14 cellular contexts compared by ENCODE assay signal in the genomic region with DNA sequence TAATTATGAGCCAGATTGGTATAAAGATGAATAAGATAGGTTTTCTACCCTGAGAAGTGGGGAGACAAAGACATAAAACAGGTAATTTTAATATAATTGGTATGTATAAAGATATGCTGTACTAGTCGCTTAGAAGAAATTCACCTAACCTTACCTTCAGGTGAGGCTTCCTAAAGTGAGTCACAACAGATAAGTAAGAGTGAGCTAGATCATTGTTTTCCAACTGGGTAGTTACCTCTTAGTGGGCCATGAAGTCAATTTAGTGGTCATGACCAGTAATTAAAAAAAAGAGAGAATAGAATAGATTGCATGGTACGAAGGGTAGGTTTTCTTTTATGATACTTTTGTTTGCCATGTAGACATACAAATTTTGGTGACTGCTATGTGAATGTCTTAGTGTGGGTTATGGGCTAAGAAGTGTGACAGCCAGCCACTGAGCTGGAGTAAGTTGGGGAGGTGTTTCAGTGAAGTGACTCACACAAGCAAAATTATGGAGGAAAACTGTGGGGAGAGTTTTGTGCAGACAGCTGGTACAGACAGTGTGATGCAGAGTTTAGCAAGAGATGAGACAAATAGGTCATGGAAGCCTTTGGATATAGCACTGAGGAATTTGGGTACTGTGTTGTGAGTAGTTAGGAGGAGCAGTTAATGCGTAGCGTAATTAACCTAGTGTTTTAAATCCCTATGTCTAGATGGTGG. TPM values are rescaled to one million over a fixed set of nuclear protein-coding genes. Genes with fewer than 3 reads are reported as not detected.
DNase-seq lines count a peak whose midpoint lies in the region; ATAC-seq and TF ChIP-seq lines count a peak whose summit lies in the region.
"Had no signal": no experiment of that assay in that cellular context is flagged by ENCODE, and none has a peak within 500 bp of the region (broad histone marks: within the 10 kb centered on the region; RNA-seq: fewer than 3 reads in every experiment).

No MANE protein-coding gene starts in this region.

- 100% methylated on average over 4 of the region's 4 CpGs for WGBS in mammary epithelial cell (ENCODE audit: low coverage, missing lambda C conversion rate)

- no peaks in the 10 kb centered on the region for H3K27me3 Mint-ChIP-seq in CD8-positive, alpha-beta memory T cell
- H3K27me3 Mint-ChIP-seq in natural killer cell treated with Interleukin-12 subunit alpha and Interleukin-12 subunit beta and Interleukin-15 and Interleukin-18, amount 100 ng/mL, for 72 hours, result no peaks in the 10 kb centered on the region

- BruUV-seq in mammary epithelial cell (replicated peaks; lab: Mats Ljungman, UMichigan), result no TSS peak

- H3K79me2 ChIP-seq in mammary epithelial cell (ENCODE audit: insufficient read depth, low read length), result peaks cover 71% of the 10 kb centered on the region

- H3K27me3 ChIP-seq in CD8-positive, alpha-beta memory T cell (ENCODE audit: insufficient read depth, low read length, poor library complexity, severe bottlenecking), result no peaks in the 10 kb centered on the region
- H3K27me3 ChIP-seq in mammary epithelial cell (ENCODE audit: insufficient read depth, low read length), result no peaks in the 10 kb centered on the region
- H3K27me3 ChIP-seq: cardiac muscle cell had no signal

- H3K36me3 ChIP-seq in CD8-positive, alpha-beta memory T cell (ENCODE audit: insufficient read depth, low read length), result peaks cover 28% of the 10 kb centered on the region
- peaks cover 23% of the 10 kb centered on the region for H3K36me3 ChIP-seq in mammary epithelial cell (ENCODE audit: insufficient read depth, low read length)

- DNase-seq in CD8-positive, alpha-beta memory T cell, result no peak
- DNase-seq in LHCN-M2 (ENCODE audit: low read depth) (peak; percentile 63), mammary epithelial cell (peak; percentile 28), NCI-H146 (lab: John Stamatoyannopoulos, UW) (no peak), NCI-H1105 (lab: John Stamatoyannopoulos, UW) (no peak)
- no peak for DNase-seq in natural killer cell treated with Interleukin-12 subunit alpha and Interleukin-12 subunit beta and Interleukin-15 and Interleukin-18, amount 100 ng/mL, for 72 hours (ENCODE audit: low spot score)
- DNase-seq: NCI-H446, right cardiac atrium, T-helper 9 cell had no signal

- H3K27ac Mint-ChIP-seq in CD8-positive, alpha-beta memory T cell, result peak overlapping the region; percentile 22 to 92 (median 85)
- peak overlapping the region; percentile 60 to 67 for H3K27ac Mint-ChIP-seq in natural killer cell treated with Interleukin-12 subunit alpha and Interleukin-12 subunit beta and Interleukin-15 and Interleukin-18, amount 100 ng/mL, for 72 hours

- H2AFZ ChIP-seq in mammary epithelial cell (ENCODE audit: low read depth, low read length), result no peak overlapping the region

- H3K9ac ChIP-seq in mammary epithelial cell (ENCODE audit: insufficient read depth, low read length), result no peak overlapping the region

- dilution Hi-C loops in mammary epithelial cell (cut with HindIII; ENCODE audit: low sequenced_read_pairs), result no loop called here

- intact Hi-C loops in mammary epithelial cell (cut with micrococcal nuclease), result no loop called here

- H3K36me3 Mint-ChIP-seq in CD8-positive, alpha-beta memory T cell, result peaks cover 0 to 74% (median 13%) of the 10 kb centered on the region in 3 donors
- H3K36me3 Mint-ChIP-seq in natural killer cell treated with Interleukin-12 subunit alpha and Interleukin-12 subunit beta and Interleukin-15 and Interleukin-18, amount 100 ng/mL, for 72 hours, result peaks cover 26% of the 10 kb centered on the region

- POLR2A ChIA-PET in CD8-positive, alpha-beta memory T cell (lab: Charles Lee), result no interaction called here

- H3K4me2 ChIP-seq in mammary epithelial cell (ENCODE audit: insufficient read depth, low read depth, low read length), result no peak overlapping the region

- ATAC-seq in natural killer cell treated with Interleukin-12 subunit alpha and Interleukin-12 subunit beta and Interleukin-15 and Interleukin-18, amount 100 ng/mL, for 72 hours, result peak; percentile 74 to 82
- ATAC-seq in GM21576 (IDR thresholded peaks at IDR 0.05; ENCODE audit: unreplicated experiment), result no peak

- H3K4me1 Mint-ChIP-seq in CD8-positive, alpha-beta memory T cell, result peaks cover 50 to 73% (median 70%) of the 10 kb centered on the region in 3 donors
- H3K4me1 Mint-ChIP-seq in natural killer cell treated with Interleukin-12 subunit alpha and Interleukin-12 subunit beta and Interleukin-15 and Interleukin-18, amount 100 ng/mL, for 72 hours (ENCODE audit: low read depth in 2 of 2), result peaks cover 24 to 41% of the 10 kb centered on the region in 2 donors

- H3K4me3 Mint-ChIP-seq in CD8-positive, alpha-beta memory T cell, result peak overlapping the region in 1 of 7 donors; percentile 29
- peak overlapping the region; percentile 41 for H3K4me3 Mint-ChIP-seq in natural killer cell treated with Interleukin-12 subunit alpha and Interleukin-12 subunit beta and Interleukin-15 and Interleukin-18, amount 100 ng/mL, for 72 hours

- no peaks in the 10 kb centered on the region for H3K9me3 ChIP-seq in CD8-positive, alpha-beta memory T cell (ENCODE audit: low read length)
- no peaks in the 10 kb centered on the region for H3K9me3 ChIP-seq in mammary epithelial cell (replicated peaks; ENCODE audit: insufficient read depth, low read length)

- H3K4me1 ChIP-seq in CD8-positive, alpha-beta memory T cell (ENCODE audit: insufficient read depth, low read length), result peaks cover 25% of the 10 kb centered on the region
- no peaks in the 10 kb centered on the region for H3K4me1 ChIP-seq in mammary epithelial cell (ENCODE audit: insufficient read depth, low read length)

- no peaks in the 10 kb centered on the region for H3K9me3 Mint-ChIP-seq in CD8-positive, alpha-beta memory T cell
- no peaks in the 10 kb centered on the region for H3K9me3 Mint-ChIP-seq in natural killer cell treated with Interleukin-12 subunit alpha and Interleukin-12 subunit beta and Interleukin-15 and Interleukin-18, amount 100 ng/mL, for 72 hours

- no peaks in the 10 kb centered on the region for H4K20me1 ChIP-seq in mammary epithelial cell (ENCODE audit: insufficient read depth, low read length)

- in situ Hi-C loops in mammary epithelial cell (cut with MboI; ENCODE audit: low sequenced_read_pairs in 2 of 2), result no loop called here

- H3K4me3 ChIP-seq in CD8-positive, alpha-beta memory T cell (ENCODE audit: low read length), result no peak overlapping the region
- no peak overlapping the region for H3K4me3 ChIP-seq in mammary epithelial cell (replicated peaks in 1 of 3; ENCODE audit: insufficient read depth in 1 of 3, low read depth in 2 of 3, low read length in 3 of 3)
- H3K4me3 ChIP-seq: cardiac muscle cell had no signal

- no peak for TF ChIP-seq CTCF in mammary epithelial cell (conservative IDR thresholded peaks at IDR 0.05 in 1 of 2, IDR thresholded peaks at IDR 0.05 in 1 of 2; ENCODE audit: extremely low read depth in 1 of 2, insufficient read depth in 1 of 2, low read depth in 1 of 2, low read length in 2 of 2)

- CTCF ChIA-PET in CD8-positive, alpha-beta memory T cell (lab: Charles Lee), result interaction anchor here (1.1 kb wide), 1 partner anchor 44 kb away, joined by 4 read pairs; no protein-coding TSS in a partner anchor
- CTCF ChIA-PET in mammary epithelial cell (lab: Charles Lee; ENCODE audit: low non-redundant PET), result no interaction called here

- no peak overlapping the region for H3K27ac ChIP-seq in CD8-positive, alpha-beta memory T cell (ENCODE audit: low read depth, low read length)
- H3K27ac ChIP-seq in mammary epithelial cell (ENCODE audit: insufficient read depth, low read depth, low read length), result no peak overlapping the region
- H3K27ac ChIP-seq: cardiac muscle cell, epithelial cell of prostate, HL-60 had no signal

RNA-seq across cellular contexts. Expression of a gene that starts 8.2 kb away (rescaled TPM):
- 10 to 100 TPM; 58.9 to 60.2 TPM for total RNA-seq in CD8-positive, alpha-beta memory T cell
- 20.4 TPM for polyA plus RNA-seq in CD8-positive, alpha-beta memory T cell
- total RNA-seq in LHCN-M2 (2014; rRNA removed) (22.4 and 34.0 TPM in 2 replicates), mammary epithelial cell (10 to 100 TPM; 20.7 to 27.8 TPM)
- 9.9 TPM for polyA plus RNA-seq in LHCN-M2 (2012)
- 5.3 TPM for polyA plus RNA-seq in mammary epithelial cell
- 4.3 TPM for polyA minus RNA-seq in mammary epithelial cell
- 10 to 100 TPM; 29.7 to 70.0 TPM for total RNA-seq in natural killer cell treated with Interleukin-12 subunit alpha and Interleukin-12 subunit beta and Interleukin-15 and Interleukin-18, amount 100 ng/mL, for 72 hours

RNA-seq across cellular contexts. Expression of a gene that starts 24.7 kb away (rescaled TPM):
- total RNA-seq in CD8-positive, alpha-beta memory T cell, result under 1 TPM; 0.70 to 0.73 TPM
- polyA plus RNA-seq in CD8-positive, alpha-beta memory T cell, result 0.16 TPM
- total RNA-seq in LHCN-M2 (2014; rRNA removed), result not detected in 2 replicates
- polyA plus RNA-seq in LHCN-M2 (2012), result not detected
- not detected for total RNA-seq in mammary epithelial cell
- polyA plus RNA-seq in mammary epithelial cell, result not detected
- polyA minus RNA-seq in mammary epithelial cell, result not detected
- 1 to 10 TPM in 1 of 2 donors, not detected in 1; 5.0 TPM for total RNA-seq in natural killer cell treated with Interleukin-12 subunit alpha and Interleukin-12 subunit beta and Interleukin-15 and Interleukin-18, amount 100 ng/mL, for 72 hours
- total RNA-seq: cardiac muscle cell, M059J had no signal
- polyA plus RNA-seq: cardiac muscle cell had no signal

RNA-seq across cellular contexts. Expression of a gene that starts 44.6 kb away (rescaled TPM):
- 10 to 100 TPM; 41.7 to 47.8 TPM for total RNA-seq in CD8-positive, alpha-beta memory T cell
- polyA plus RNA-seq in CD8-positive, alpha-beta memory T cell, result 156 TPM
- total RNA-seq in LHCN-M2 (2014; rRNA removed) (19.1 and 33.7 TPM in 2 replicates), mammary epithelial cell (10 to 100 TPM; 25.9 to 40.0 TPM)
- polyA plus RNA-seq in LHCN-M2 (2012), result 11.3 TPM
- 21.2 TPM for polyA plus RNA-seq in mammary epithelial cell
- 16.7 TPM for polyA minus RNA-seq in mammary epithelial cell
- total RNA-seq in natural killer cell treated with Interleukin-12 subunit alpha and Interleukin-12 subunit beta and Interleukin-15 and Interleukin-18, amount 100 ng/mL, for 72 hours, result 10 to 100 TPM; 39.3 to 48.4 TPM

Comparison
In these comparisons a context has a peak if more than half of its experiments do, and no peak if none do; other contexts are left out.
1. DNase-seq: peak in LHCN-M2 (single experiment) and mammary epithelial cell (single experiment); none in CD8-positive, alpha-beta memory T cell (0 of 5), natural killer cell treated with Interleukin-12 subunit alpha and Interleukin-12 subunit beta and Interleukin-15 and Interleukin-18, amount 100 ng/mL, for 72 hours (single experiment), NCI-H146 (single experiment) and NCI-H1105 (single experiment).